8 cellular contexts compared by ENCODE assay signal in genomic region chr6:116405147-116405546, GRCh38. TPM values are rescaled to one million over a fixed set of nuclear protein-coding genes. Genes with fewer than 3 reads are reported as not detected.
DNase-seq lines count a peak whose midpoint lies in the region; TF ChIP-seq lines count a peak whose summit lies in the region.

No MANE protein-coding gene starts in this region.

- H3K27ac Mint-ChIP-seq in activated CD4-positive, alpha-beta T cell treated with anti-CD3 and anti-CD28 coated beads, Interleukin-2, amount 10 ng/mL, durations not matched to agents 24 days and 14 days, result no peak overlapping the region

- CTCF ChIA-PET in HEK293T (lab: Yijun Ruan, JAX), result no interaction called here

- peaks cover 10% of the 10 kb centered on the region for H3K27me3 Mint-ChIP-seq in activated CD4-positive, alpha-beta T cell treated with anti-CD3 and anti-CD28 coated beads, Interleukin-2, amount 10 ng/mL, durations not matched to agents 24 days and 14 days

- intact Hi-C loops in activated CD4-positive, alpha-beta T cell treated with anti-CD3 and anti-CD28 coated beads, Interleukin-2, amount 10 ng/mL, durations not matched to agents 24 days and 14 days (cut with micrococcal nuclease), result no loop called here

- peak; percentile 32 for DNase-seq in GM13976 (ENCODE audit: low spot score)
- peak; percentile 40 for DNase-seq in HEK293T (ENCODE audit: extremely low spot score)
- peak; percentile 47 for DNase-seq in NOMO-1 treated with DMSO at 0.1 percent for 48 hours (lab: John Stamatoyannopoulos, UW; ENCODE audit: unreplicated experiment)
- DNase-seq in left kidney (ENCODE audit: low read depth, low spot score), result peak; percentile 77
- no peak for DNase-seq in SKM-1 treated with dmso at 0.1 percent for 144 hours (lab: John Stamatoyannopoulos, UW; ENCODE audit: unreplicated experiment)
- no peak for DNase-seq in Kasumi-1 (lab: John Stamatoyannopoulos, UW)
- no peak for DNase-seq in activated CD4-positive, alpha-beta T cell treated with anti-CD3 and anti-CD28 coated beads, Interleukin-2, amount 10 ng/mL, durations not matched to agents 24 days and 14 days
- DNase-seq in stimulated activated CD4-positive, alpha-beta T cell treated with anti-CD3 and anti-CD28 coated beads, Interleukin-1b, Interleukin-23, amount 100 ng/mL, for 48 hours, result no peak

- H3K4me1 Mint-ChIP-seq in activated CD4-positive, alpha-beta T cell treated with anti-CD3 and anti-CD28 coated beads, Interleukin-2, amount 10 ng/mL, durations not matched to agents 24 days and 14 days, result no peaks in the 10 kb centered on the region

- TF ChIP-seq CTCF in GM13976 (IDR thresholded peaks at IDR 0.05; ENCODE audit: borderline replicate concordance, control extremely low read depth, extremely low read depth, insufficient read depth, missing control alignments), result no peak

- in situ Hi-C loops in GM13976 (cut with MboI; ENCODE audit: low sequenced_read_pairs, unreplicated experiment), result no loop called here

- H3K36me3 Mint-ChIP-seq in activated CD4-positive, alpha-beta T cell treated with anti-CD3 and anti-CD28 coated beads, Interleukin-2, amount 10 ng/mL, durations not matched to agents 24 days and 14 days (ENCODE audit: low read depth), result no peaks in the 10 kb centered on the region

- H3K9me3 Mint-ChIP-seq in activated CD4-positive, alpha-beta T cell treated with anti-CD3 and anti-CD28 coated beads, Interleukin-2, amount 10 ng/mL, durations not matched to agents 24 days and 14 days, result no peaks in the 10 kb centered on the region

- H3K4me3 Mint-ChIP-seq in activated CD4-positive, alpha-beta T cell treated with anti-CD3 and anti-CD28 coated beads, Interleukin-2, amount 10 ng/mL, durations not matched to agents 24 days and 14 days, result no peak overlapping the region

- POLR2A ChIA-PET in HEK293T (lab: Yijun Ruan, JAX), result interaction anchor here (0.8 kb wide), 1 partner anchor 125 kb away, joined by 3 read pairs; the partner anchor contains the start of gene TSPYL1

TF ChIP-seq in HEK293T, 16 proteins besides CTCF, POLR2A, EP300 and RAD21:
- no peak for TF ChIP-seq HDGF (IDR thresholded peaks at IDR 0.05; ENCODE audit: borderline replicate concordance)
- no peak for TF ChIP-seq NFRKB (IDR thresholded peaks at IDR 0.05)
- no peak for TF ChIP-seq SP1 (IDR thresholded peaks at IDR 0.05)
- TF ChIP-seq BHLHE40 (IDR thresholded peaks at IDR 0.05; ENCODE audit: borderline replicate concordance), result no peak
- TF ChIP-seq, protein P1, sequence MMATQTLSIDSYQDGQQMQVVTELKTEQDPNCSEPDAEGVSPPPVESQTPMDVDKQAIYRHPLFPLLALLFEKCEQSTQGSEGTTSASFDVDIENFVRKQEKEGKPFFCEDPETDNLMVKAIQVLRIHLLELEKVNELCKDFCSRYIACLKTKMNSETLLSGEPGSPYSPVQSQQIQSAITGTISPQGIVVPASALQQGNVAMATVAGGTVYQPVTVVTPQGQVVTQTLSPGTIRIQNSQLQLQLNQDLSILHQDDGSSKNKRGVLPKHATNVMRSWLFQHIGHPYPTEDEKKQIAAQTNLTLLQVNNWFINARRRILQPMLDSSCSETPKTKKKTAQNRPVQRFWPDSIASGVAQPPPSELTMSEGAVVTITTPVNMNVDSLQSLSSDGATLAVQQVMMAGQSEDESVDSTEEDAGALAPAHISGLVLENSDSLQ (IDR thresholded peaks at IDR 0.05), result peak; percentile 18; the same call in 1 of the 2 replicates
- no peak for TF ChIP-seq CTBP1 (IDR thresholded peaks at IDR 0.05; ENCODE audit: borderline replicate concordance)

RNA-seq across cellular contexts. Expression of gene DSE, which starts 34.4 kb away (rescaled TPM):
- total RNA-seq in activated CD4-positive, alpha-beta T cell treated with anti-CD3 and anti-CD28 coated beads, Interleukin-2, amount 10 ng/mL, durations not matched to agents 24 days and 14 days, result 1.7 and 2.7 TPM in 2 replicates

RNA-seq across cellular contexts. Expression of gene CALHM6, which starts 56.0 kb away (rescaled TPM):
- total RNA-seq in activated CD4-positive, alpha-beta T cell treated with anti-CD3 and anti-CD28 coated beads, Interleukin-2, amount 10 ng/mL, durations not matched to agents 24 days and 14 days, result 24.8 and 30.7 TPM in 2 replicates

Comparison
In these comparisons a context has a peak if more than half of its experiments do, and no peak if none do; other contexts are left out.
1. DNase-seq: peak in GM13976 (single experiment), HEK293T (single experiment), NOMO-1 treated with DMSO at 0.1 percent for 48 hours (single experiment) and left kidney (single experiment); none in SKM-1 treated with dmso at 0.1 percent for 144 hours (single experiment), Kasumi-1 (0 of 2), activated CD4-positive, alpha-beta T cell treated with anti-CD3 and anti-CD28 coated beads, Interleukin-2, amount 10 ng/mL, durations not matched to agents 24 days and 14 days (single experiment) and stimulated activated CD4-positive, alpha-beta T cell treated with anti-CD3 and anti-CD28 coated beads, Interleukin-1b, Interleukin-23, amount 100 ng/mL, for 48 hours (single experiment).